ENCODE assay signal across 1 cellular context in the genomic region with DNA sequence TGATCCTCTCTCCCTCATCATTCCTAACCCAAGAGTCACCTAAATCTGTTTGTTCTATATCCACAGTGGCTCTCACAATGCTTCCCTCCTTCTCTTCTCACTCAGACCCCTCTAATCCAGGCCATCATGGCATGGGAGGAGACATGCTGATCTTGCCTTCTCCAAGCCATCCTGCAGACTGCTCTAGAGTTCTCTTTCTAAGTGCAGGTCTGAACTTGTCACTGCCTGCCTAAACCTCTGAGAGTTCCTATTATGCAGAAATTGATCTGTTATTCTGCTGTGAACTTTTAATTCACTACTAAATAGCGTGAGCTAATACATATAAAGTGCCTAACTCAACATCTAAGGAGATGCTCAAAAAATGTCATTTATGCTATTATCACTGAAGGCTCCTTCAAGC.
TF ChIP-seq lines count a peak whose summit lies in the region.

No MANE protein-coding gene starts in this region.

TF ChIP-seq in H1, 55 proteins besides CTCF, POLR2A, EP300 and RAD21 (continued from another document):
- TF ChIP-seq SP1 (IDR thresholded peaks at IDR 0.05; ENCODE audit: low read depth, low read length) (no peak), SP2 (IDR thresholded peaks at IDR 0.05; ENCODE audit: low read length) (no peak), RXRA (IDR thresholded peaks at IDR 0.05; ENCODE audit: insufficient read depth, low read depth, low read length) (no peak), GTF2F1 (IDR thresholded peaks at IDR 0.05; ENCODE audit: borderline replicate concordance, low read depth, low read length) (no peak), HDAC6 (IDR thresholded peaks at IDR 0.05; ENCODE audit: low read depth, low read length) (no peak), SUZ12 (IDR thresholded peaks at IDR 0.05; ENCODE audit: low read length) (no peak)
